21 cellular contexts compared by ENCODE assay signal in genomic region chr2:46871976-46872381, GRCh38. TPM values are rescaled to one million over a fixed set of nuclear protein-coding genes. Genes with fewer than 3 reads are reported as not detected.
DNase-seq lines count a peak whose midpoint lies in the region; ATAC-seq and TF ChIP-seq lines count a peak whose summit lies in the region.
"Had no signal": no experiment of that assay in that cellular context is flagged by ENCODE, and none has a peak within 500 bp of the region (broad histone marks: within the 10 kb centered on the region; RNA-seq: fewer than 3 reads in every experiment).

No MANE protein-coding gene starts in this region.

- peaks cover 4% of the 10 kb centered on the region for H3K36me3 Mint-ChIP-seq in endothelial cell (ENCODE audit: low read depth, unreplicated experiment)
- H3K36me3 Mint-ChIP-seq: activated CD8-positive, alpha-beta memory T cell treated with anti-CD3 and anti-CD28 coated beads, Interleukin-2, amount 10 ng/mL, durations not matched to agents 7 days and 5 days; CD4-positive, alpha-beta memory T cell had no signal

- no peak overlapping the region for H3K4me2 ChIP-seq in osteoblast (ENCODE audit: insufficient read depth, low read length)

- H3K36me3 ChIP-seq in osteoblast (ENCODE audit: insufficient read depth, low read length) (no peaks in the 10 kb centered on the region), MG63 (no peaks in the 10 kb centered on the region), breast epithelium (no peaks in the 10 kb centered on the region)
- H3K36me3 ChIP-seq: brain microvascular endothelial cell, colonic mucosa, heart left ventricle, suprapubic skin had no signal

- TF ChIP-seq CTCF in endothelial cell (IDR thresholded peaks at IDR 0.05; ENCODE audit: unreplicated experiment), result no peak
- TF ChIP-seq CTCF in osteoblast (IDR thresholded peaks at IDR 0.05; ENCODE audit: extremely low read depth, low read depth, low read length), result no peak
- no peak for TF ChIP-seq CTCF in breast epithelium (IDR thresholded peaks at IDR 0.05)

- H3K9me3 Mint-ChIP-seq in stimulated activated naive CD8-positive, alpha-beta T cell treated with anti-CD3 and anti-CD28 coated beads, Interleukin-15, amount 100 ng/mL, for 72 hours, result peaks cover 0 to 2% of the 10 kb centered on the region in 2 donors
- no peaks in the 10 kb centered on the region for H3K9me3 Mint-ChIP-seq in endothelial cell (ENCODE audit: unreplicated experiment)
- H3K9me3 Mint-ChIP-seq: activated T-helper 1 cell treated with anti-CD3 and anti-CD28 coated beads, Interleukin-12 subunit alpha, Interleukin-12 subunit beta, Interleukin-2, Interleukin-4 antibody, amounts not matched to agents 30 ng/mL and 10 ng/mL and 1 ng/mL, durations not matched to agents 14 hours and 24 hours and 36 hours; CD4-positive, alpha-beta memory T cell; H9 had no signal

- no peaks in the 10 kb centered on the region for H3K79me2 ChIP-seq in osteoblast (ENCODE audit: insufficient read depth, low read length)

- H3K9me3 ChIP-seq in osteoblast (ENCODE audit: low read depth, low read length) (no peaks in the 10 kb centered on the region), MG63 (peaks cover 5% of the 10 kb centered on the region), breast epithelium (no peaks in the 10 kb centered on the region)
- H3K9me3 ChIP-seq: colonic mucosa, heart left ventricle, suprapubic skin had no signal

- intact Hi-C loops in breast epithelium (cut with DNase I; ENCODE audit: low total_unique reads), result loop anchor here (10.0 kb wide), 1 partner anchor 227 kb away; no protein-coding TSS in a partner anchor

- H4K20me1 ChIP-seq in osteoblast (ENCODE audit: insufficient read depth, low read length), result no peaks in the 10 kb centered on the region

- ATAC-seq in stimulated activated naive CD8-positive, alpha-beta T cell treated with anti-CD3 and anti-CD28 coated beads, Interleukin-15, Interleukin-2, amounts not matched to agents 100 U/mL and 50 U/mL, for 24 hours, result no peak
- no peak for ATAC-seq in stimulated activated naive CD8-positive, alpha-beta T cell treated with anti-CD3 and anti-CD28 coated beads, Interleukin-15, amount 100 ng/mL, for 72 hours
- ATAC-seq in GM21423 (IDR thresholded peaks at IDR 0.05; ENCODE audit: unreplicated experiment) (no peak), HG03432 (IDR thresholded peaks at IDR 0.05; ENCODE audit: unreplicated experiment) (no peak)
- ATAC-seq: activated CD8-positive, alpha-beta memory T cell treated with anti-CD3 and anti-CD28 coated beads, Interleukin-2, amount 10 ng/mL, durations not matched to agents 7 days and 5 days; heart left ventricle; left ventricle myocardium superior had no signal

- no peak overlapping the region for H3K4me3 Mint-ChIP-seq in stimulated activated naive CD8-positive, alpha-beta T cell treated with anti-CD3 and anti-CD28 coated beads, Interleukin-15, amount 100 ng/mL, for 72 hours
- no peak overlapping the region for H3K4me3 Mint-ChIP-seq in endothelial cell (ENCODE audit: unreplicated experiment)
- H3K4me3 Mint-ChIP-seq: activated CD8-positive, alpha-beta memory T cell treated with anti-CD3 and anti-CD28 coated beads, Interleukin-2, amount 10 ng/mL, durations not matched to agents 7 days and 5 days; activated T-helper 1 cell treated with anti-CD3 and anti-CD28 coated beads, Interleukin-12 subunit alpha, Interleukin-12 subunit beta, Interleukin-2, Interleukin-4 antibody, amounts not matched to agents 30 ng/mL and 10 ng/mL and 1 ng/mL, durations not matched to agents 14 hours and 24 hours and 36 hours; CD4-positive, alpha-beta memory T cell; H9 had no signal

- H3K4me3 ChIP-seq in osteoblast (ENCODE audit: insufficient read depth, low read length) (no peak overlapping the region), MG63 (no peak overlapping the region), breast epithelium (no peak overlapping the region)
- H3K4me3 ChIP-seq: colonic mucosa, heart left ventricle, suprapubic skin had no signal

- H3K27ac ChIP-seq in osteoblast (ENCODE audit: low read depth, low read length) (peak overlapping the region; percentile 94), breast epithelium (peak overlapping the region in 1 of 2 donors; percentile 12)
- H3K27ac ChIP-seq: colonic mucosa had no signal

- H3K27ac Mint-ChIP-seq in stimulated activated naive CD8-positive, alpha-beta T cell treated with anti-CD3 and anti-CD28 coated beads, Interleukin-15, amount 100 ng/mL, for 72 hours, result no peak overlapping the region
- H3K27ac Mint-ChIP-seq in endothelial cell (ENCODE audit: unreplicated experiment), result peak overlapping the region; percentile 24
- H3K27ac Mint-ChIP-seq: activated CD8-positive, alpha-beta memory T cell treated with anti-CD3 and anti-CD28 coated beads, Interleukin-2, amount 10 ng/mL, durations not matched to agents 7 days and 5 days; activated T-helper 1 cell treated with anti-CD3 and anti-CD28 coated beads, Interleukin-12 subunit alpha, Interleukin-12 subunit beta, Interleukin-2, Interleukin-4 antibody, amounts not matched to agents 30 ng/mL and 10 ng/mL and 1 ng/mL, durations not matched to agents 14 hours and 24 hours and 36 hours; CD4-positive, alpha-beta memory T cell; H9 had no signal

- TF ChIP-seq POLR2A in breast epithelium (IDR thresholded peaks at IDR 0.05), result no peak

- peaks cover 9% of the 10 kb centered on the region for H3K27me3 Mint-ChIP-seq in stimulated activated naive CD8-positive, alpha-beta T cell treated with anti-CD3 and anti-CD28 coated beads, Interleukin-15, amount 100 ng/mL, for 72 hours
- peaks cover 9% of the 10 kb centered on the region for H3K27me3 Mint-ChIP-seq in endothelial cell (ENCODE audit: unreplicated experiment)

- H3K27me3 ChIP-seq in osteoblast (ENCODE audit: insufficient read depth, low read length) (no peaks in the 10 kb centered on the region), MG63 (no peaks in the 10 kb centered on the region), breast epithelium (no peaks in the 10 kb centered on the region)
- H3K27me3 ChIP-seq: brain microvascular endothelial cell, colonic mucosa, heart left ventricle, suprapubic skin had no signal

- H2AFZ ChIP-seq in osteoblast (ENCODE audit: low read length), result no peak overlapping the region

- peak; percentile 9 for DNase-seq in stimulated activated naive CD8-positive, alpha-beta T cell treated with anti-CD3 and anti-CD28 coated beads, Interleukin-15, Interleukin-2, amounts not matched to agents 100 U/mL and 50 U/mL, for 24 hours
- DNase-seq in stimulated activated naive CD8-positive, alpha-beta T cell treated with anti-CD3 and anti-CD28 coated beads, Interleukin-15, amount 100 ng/mL, for 72 hours, result no peak
- no peak for DNase-seq in endothelial cell (ENCODE audit: low spot score)
- peak; percentile 53 for DNase-seq in osteoblast (ENCODE audit: insufficient read length, low spot score, missing footprints)
- no peak for DNase-seq in MG63
- no peak for DNase-seq in breast epithelium (ENCODE audit: low spot score in 2 of 2)
- DNase-seq: activated CD8-positive, alpha-beta memory T cell treated with anti-CD3 and anti-CD28 coated beads, Interleukin-2, amount 10 ng/mL, durations not matched to agents 7 days and 5 days; brain microvascular endothelial cell; CD4-positive, alpha-beta memory T cell; colonic mucosa; DMS153; H9; heart left ventricle; left ventricle myocardium superior; NCI-H1105 treated with DMSO at 0.1 percent for 48 hours; NCI-H524; RPMI8226 had no signal

- peaks cover under 1% of the 10 kb centered on the region for H3K4me1 Mint-ChIP-seq in stimulated activated naive CD8-positive, alpha-beta T cell treated with anti-CD3 and anti-CD28 coated beads, Interleukin-15, amount 100 ng/mL, for 72 hours
- H3K4me1 Mint-ChIP-seq in endothelial cell (ENCODE audit: unreplicated experiment), result no peaks in the 10 kb centered on the region
- H3K4me1 Mint-ChIP-seq: CD4-positive, alpha-beta memory T cell had no signal

- peaks cover 47% of the 10 kb centered on the region for H3K4me1 ChIP-seq in osteoblast (ENCODE audit: insufficient read depth, low read length)
- peaks cover 0 to 10% of the 10 kb centered on the region in 2 donors for H3K4me1 ChIP-seq in breast epithelium
- H3K4me1 ChIP-seq: colonic mucosa had no signal

RNA-seq across cellular contexts. Expression of gene MCFD2, which starts 43.6 kb away (rescaled TPM):
- 121 TPM for total RNA-seq in endothelial cell (ENCODE audit: unreplicated experiment)
- total RNA-seq in osteoblast, result 136 and 185 TPM in 2 replicates
- total RNA-seq in MG63 (2014; rRNA removed; shearing (Covaris generic); ENCODE audit: low replicate concordance), result 165 and 174 TPM in 2 replicates
- total RNA-seq in breast epithelium, result 10 to 100 TPM; 83.0 to 94.8 (median 89.8) TPM

Comparison
In these comparisons a context has a peak if more than half of its experiments do, and no peak if none do; other contexts are left out.
1. DNase-seq: peak in stimulated activated naive CD8-positive, alpha-beta T cell treated with anti-CD3 and anti-CD28 coated beads, Interleukin-15, Interleukin-2, amounts not matched to agents 100 U/mL and 50 U/mL, for 24 hours (single experiment) and osteoblast (single experiment); none in stimulated activated naive CD8-positive, alpha-beta T cell treated with anti-CD3 and anti-CD28 coated beads, Interleukin-15, amount 100 ng/mL, for 72 hours (0 of 2), endothelial cell (single experiment), MG63 (single experiment) and breast epithelium (0 of 2).